ENCODE assay signal across 8 cellular contexts in the genomic region with DNA sequence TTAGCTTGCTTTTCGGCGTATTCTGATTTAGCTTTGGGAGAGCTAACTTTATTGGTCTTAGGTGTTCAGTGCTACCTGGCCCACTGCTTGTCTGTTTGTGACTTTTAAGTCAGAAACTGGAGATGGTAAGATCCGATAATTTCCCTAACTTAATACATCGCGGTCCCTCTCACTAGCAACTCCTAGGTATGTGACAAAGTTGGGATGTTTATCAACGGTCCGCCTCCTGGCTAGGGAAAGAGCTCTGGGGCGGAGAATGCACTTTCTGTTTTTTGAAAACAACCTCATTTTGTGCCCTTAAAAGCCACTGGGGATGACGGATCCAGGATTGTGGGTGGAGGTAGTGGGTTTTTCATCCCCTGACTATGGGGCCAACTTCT. TPM values are rescaled to one million over a fixed set of nuclear protein-coding genes. Genes with fewer than 3 reads are reported as not detected.
DNase-seq lines count a peak whose midpoint lies in the region; FAIRE-seq and TF ChIP-seq lines count a peak whose summit lies in the region.

No MANE protein-coding gene starts in this region.

- H3K36me3 ChIP-seq in kidney (ENCODE audit: control insufficient read depth in 1 of 2, insufficient read depth in 2 of 2, low read length in 2 of 2): peaks cover 3 to 19% of the 10 kb centered on the region in 2 donors

- H3K4me1 Mint-ChIP-seq in activated T-cell treated with anti-CD3 and anti-CD28 coated beads, Interleukin-2, amount 50 U/mL, for 24 hours (ENCODE audit: low read depth): peaks cover 69% of the 10 kb centered on the region
- peaks cover 62% of the 10 kb centered on the region for H3K4me1 Mint-ChIP-seq in activated naive CD4-positive, alpha-beta T cell treated with anti-CD3 and anti-CD28 coated beads, Interleukin-2, amount 50 U/mL, for 24 hours

- H3K27me3 Mint-ChIP-seq in activated T-cell treated with anti-CD3 and anti-CD28 coated beads, Interleukin-2, amount 50 U/mL, for 24 hours: no peaks in the 10 kb centered on the region
- H3K27me3 Mint-ChIP-seq in activated naive CD4-positive, alpha-beta T cell treated with anti-CD3 and anti-CD28 coated beads, Interleukin-2, amount 50 U/mL, for 24 hours: no peaks in the 10 kb centered on the region

- H3K27ac ChIP-seq in kidney (ENCODE audit: low read depth in 2 of 2, low read length in 2 of 2): peak overlapping the region; percentile 94 to 98
- H3K27ac ChIP-seq in temporal lobe (ENCODE audit: low read depth, low read length): peak overlapping the region; percentile 97

- H3K36me3 Mint-ChIP-seq in activated T-cell treated with anti-CD3 and anti-CD28 coated beads, Interleukin-2, amount 50 U/mL, for 24 hours (ENCODE audit: low read depth): peaks cover 66% of the 10 kb centered on the region
- peaks cover 27% of the 10 kb centered on the region for H3K36me3 Mint-ChIP-seq in activated naive CD4-positive, alpha-beta T cell treated with anti-CD3 and anti-CD28 coated beads, Interleukin-2, amount 50 U/mL, for 24 hours

- H3K9me3 ChIP-seq in kidney (ENCODE audit: control insufficient read depth in 1 of 2, low read length in 2 of 2): no peaks in the 10 kb centered on the region

- peaks cover 17 to 24% of the 10 kb centered on the region in 2 donors for H3K4me1 ChIP-seq in kidney (ENCODE audit: control insufficient read depth in 1 of 2, insufficient read depth in 1 of 2, low read depth in 1 of 2, low read length in 2 of 2)

- H3K4me3 ChIP-seq in kidney (ENCODE audit: low read length in 2 of 2): peak overlapping the region; percentile 87 to 92

- H3K9ac ChIP-seq in kidney (ENCODE audit: low read length in 2 of 2): peak overlapping the region; percentile 70 to 96

- in situ Hi-C loops in GM13976 (cut with MboI; ENCODE audit: low sequenced_read_pairs, unreplicated experiment): loop anchor here (25.0 kb wide), 1 partner anchor 1131 kb away; no protein-coding TSS in a partner anchor

- TF ChIP-seq CTCF in kidney (IDR thresholded peaks at IDR 0.05; ENCODE audit: borderline replicate concordance, extremely low read depth, insufficient read depth) (no peak), GM13976 (IDR thresholded peaks at IDR 0.05; ENCODE audit: borderline replicate concordance, control extremely low read depth, extremely low read depth, insufficient read depth, missing control alignments) (no peak)

- DNase-seq in activated T-cell treated with anti-CD3 and anti-CD28 coated beads, Interleukin-2, amount 50 U/mL, for 24 hours: no peak
- DNase-seq in activated T-cell treated with anti-CD3 and anti-CD28 coated beads for 4 hours: no peak
- no peak for DNase-seq in kidney
- DNase-seq in GM13976 (ENCODE audit: low spot score): no peak
- no peak for DNase-seq in NCI-H1417 treated with DMSO at 0.1 percent for 48 hours (lab: John Stamatoyannopoulos, UW)
- DNase-seq in activated CD4-positive, alpha-beta T cell treated with anti-CD3 and anti-CD28 coated beads for 1 hour: no peak

- no peak for FAIRE-seq in kidney (lab: Jason Lieb, UNC)

- intact Hi-C loops in kidney (cut with DNase I): no loop called here

- H3K9me3 Mint-ChIP-seq in activated T-cell treated with anti-CD3 and anti-CD28 coated beads, Interleukin-2, amount 50 U/mL, for 24 hours: no peaks in the 10 kb centered on the region
- H3K9me3 Mint-ChIP-seq in activated naive CD4-positive, alpha-beta T cell treated with anti-CD3 and anti-CD28 coated beads, Interleukin-2, amount 50 U/mL, for 24 hours: no peaks in the 10 kb centered on the region

- H3K27ac Mint-ChIP-seq in activated T-cell treated with anti-CD3 and anti-CD28 coated beads, Interleukin-2, amount 50 U/mL, for 24 hours: peak overlapping the region; percentile 97
- peak overlapping the region; percentile 99 for H3K27ac Mint-ChIP-seq in activated naive CD4-positive, alpha-beta T cell treated with anti-CD3 and anti-CD28 coated beads, Interleukin-2, amount 50 U/mL, for 24 hours

- peak overlapping the region; percentile 98 for H3K4me3 Mint-ChIP-seq in activated T-cell treated with anti-CD3 and anti-CD28 coated beads, Interleukin-2, amount 50 U/mL, for 24 hours
- peak overlapping the region; percentile 99 for H3K4me3 Mint-ChIP-seq in activated naive CD4-positive, alpha-beta T cell treated with anti-CD3 and anti-CD28 coated beads, Interleukin-2, amount 50 U/mL, for 24 hours

RNA-seq across cellular contexts. Expression of gene CDKN1B, which starts 1.2 kb away (rescaled TPM):
- total RNA-seq in kidney (52.3 TPM), temporal lobe (107 TPM)
- 27.9 TPM for polyA plus RNA-seq in kidney (ENCODE audit: insufficient read depth, low read depth, low replicate concordance)

RNA-seq across cellular contexts. Expression of gene GPR19, which starts 22.4 kb away (rescaled TPM):
- 0.19 TPM for total RNA-seq in kidney
- not detected for polyA plus RNA-seq in kidney (ENCODE audit: insufficient read depth, low read depth, low replicate concordance)
- 17.0 TPM for total RNA-seq in temporal lobe

Comparison
In these comparisons a context has a peak if more than half of its experiments do, and no peak if none do; other contexts are left out.
1. RNA of gene GPR19, which starts 22.4 kb away (total RNA-seq): 17.0 TPM in temporal lobe (single experiment); 0.19 TPM in kidney (single experiment); every median in the first group is over 10 times any median in the second.